ENCODE assay signal across 29 cellular contexts in the genomic region with DNA sequence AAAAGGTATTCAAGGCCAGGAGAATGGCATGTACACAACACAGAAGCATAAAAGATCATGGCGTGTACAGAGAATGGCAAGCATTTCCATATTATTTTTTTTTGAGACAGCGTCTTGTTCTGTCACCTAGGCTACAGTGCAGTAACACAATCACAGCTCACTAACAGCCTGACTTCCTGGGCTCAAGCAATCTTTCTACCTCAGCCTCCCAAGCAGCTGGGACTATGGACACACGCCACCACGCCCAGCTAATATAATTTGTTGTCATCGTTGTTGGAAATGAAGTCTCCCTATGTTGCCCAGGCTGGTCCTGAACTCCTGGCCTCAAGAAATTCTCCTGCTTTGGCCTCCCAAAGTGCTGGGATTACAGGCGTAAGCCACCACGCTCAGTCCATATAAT.
"Had no signal": no experiment of that assay in that cellular context is flagged by ENCODE, and none has a peak within 500 bp of the region (broad histone marks: within the 10 kb centered on the region; RNA-seq: fewer than 3 reads in every experiment).

No MANE protein-coding gene starts in this region.

- H3K4me1 ChIP-seq: stomach, suprapubic skin, testis, thyroid gland, tibial artery, tibial nerve, transverse colon, upper lobe of left lung, upper lobe of right lung, uterus, vagina had no signal

- ATAC-seq: stimulated activated effector memory CD8-positive, alpha-beta T cell treated with anti-CD3 and anti-CD28 coated beads, Interleukin-12 subunit alpha, Interleukin-12 subunit beta, amount 100 ng/mL, for 72 hours; stimulated activated memory B cell treated with anti-CD40 and anti-IgM and Interleukin-4, amounts not matched to agents 10 μg/mL and 1 μg/mL and 100 μg/mL, for 72 hours; stimulated activated naive B cell treated with anti-CD40 and anti-IgM and Interleukin-4, amounts not matched to agents 10 μg/mL and 1 μg/mL and 100 μg/mL, for 72 hours; stimulated activated naive CD8-positive, alpha-beta T cell treated with anti-CD3 and anti-CD28 coated beads, Interleukin-15, amount 100 ng/mL, for 72 hours; stimulated activated naive CD8-positive, alpha-beta T cell treated with anti-CD3 and anti-CD28 coated beads, Interleukin-15, Interleukin-2, amounts not matched to agents 100 U/mL and 50 U/mL, for 24 hours; upper lobe of right lung had no signal

- H3K4me3 Mint-ChIP-seq: stimulated activated effector memory CD8-positive, alpha-beta T cell treated with anti-CD3 and anti-CD28 coated beads, Interleukin-12 subunit alpha, Interleukin-12 subunit beta, amount 100 ng/mL, for 72 hours; stimulated activated memory B cell treated with anti-CD40 and anti-IgM and Interleukin-4, amounts not matched to agents 10 μg/mL and 1 μg/mL and 100 μg/mL, for 72 hours; stimulated activated naive B cell treated with anti-CD40 and anti-IgM and Interleukin-4, amounts not matched to agents 10 μg/mL and 1 μg/mL and 100 μg/mL, for 72 hours; stimulated activated naive CD8-positive, alpha-beta T cell treated with anti-CD3 and anti-CD28 coated beads, Interleukin-15, amount 100 ng/mL, for 72 hours; stimulated activated naive CD8-positive, alpha-beta T cell treated with anti-CD3 and anti-CD28 coated beads, Interleukin-15, Interleukin-2, amounts not matched to agents 100 ng/mL and 50 ng/mL, for 24 hours; type B pancreatic cell had no signal

- H3K9me3 Mint-ChIP-seq: stimulated activated effector memory CD8-positive, alpha-beta T cell treated with anti-CD3 and anti-CD28 coated beads, Interleukin-12 subunit alpha, Interleukin-12 subunit beta, amount 100 ng/mL, for 72 hours; stimulated activated memory B cell treated with anti-CD40 and anti-IgM and Interleukin-4, amounts not matched to agents 10 μg/mL and 1 μg/mL and 100 μg/mL, for 72 hours; stimulated activated naive B cell treated with anti-CD40 and anti-IgM and Interleukin-4, amounts not matched to agents 10 μg/mL and 1 μg/mL and 100 μg/mL, for 72 hours; stimulated activated naive CD8-positive, alpha-beta T cell treated with anti-CD3 and anti-CD28 coated beads, Interleukin-15, amount 100 ng/mL, for 72 hours; stimulated activated naive CD8-positive, alpha-beta T cell treated with anti-CD3 and anti-CD28 coated beads, Interleukin-15, Interleukin-2, amounts not matched to agents 100 ng/mL and 50 ng/mL, for 24 hours; type B pancreatic cell had no signal

- H3K4me3 ChIP-seq: stomach, suprapubic skin, testis, thoracic aorta, thyroid gland, tibial artery, tibial nerve, transverse colon, upper lobe of left lung, upper lobe of right lung, uterus, vagina had no signal

- H3K27ac ChIP-seq: stomach, suprapubic skin, testis, thoracic aorta, thyroid gland, tibial artery, tibial nerve, transverse colon, upper lobe of left lung, upper lobe of right lung, uterus, vagina had no signal

- H3K9me3 ChIP-seq: stomach, suprapubic skin, testis, thoracic aorta, thyroid gland, tibial artery, tibial nerve, transverse colon, upper lobe of left lung, upper lobe of right lung, uterus, vagina had no signal

- DNase-seq: stimulated activated CD4-positive, alpha-beta T cell treated with anti-CD3 and anti-CD28 coated beads, Interleukin-2, amount 100 ng/mL, for 48 hours; stimulated activated CD4-positive, alpha-beta T cell treated with anti-CD3 and anti-CD28 coated beads, Interleukin-4, amount 100 ng/mL, for 1 hour; stimulated activated CD4-positive, alpha-beta T cell treated with anti-CD3 and anti-CD28 coated beads, Interleukin-4, amount 100 ng/mL, for 24 hours; stimulated activated CD4-positive, alpha-beta T cell treated with anti-CD3 and anti-CD28 coated beads, Interleukin-4, amount 100 ng/mL, for 4 hours; stimulated activated CD8-positive, alpha-beta memory T cell treated with anti-CD3 and anti-CD28 coated beads, Interleukin-4, amount 100 ng/mL, for 48 hours; stimulated activated naive B cell treated with anti-CD40 and anti-IgM and Interleukin-4, amounts not matched to agents 10 μg/mL and 1 μg/mL and 100 μg/mL, for 72 hours; stimulated activated naive CD4-positive, alpha-beta T cell; stimulated activated naive CD4-positive, alpha-beta T cell treated with Interleukin-2 at 50 U/mL for 16 hours; stimulated activated naive CD8-positive, alpha-beta T cell treated with anti-CD3 and anti-CD28 coated beads, Interleukin-15, amount 100 ng/mL, for 72 hours; stimulated activated naive CD8-positive, alpha-beta T cell treated with anti-CD3 and anti-CD28 coated beads, Interleukin-15, Interleukin-2, amounts not matched to agents 100 U/mL and 50 U/mL, for 24 hours; stomach; substantia nigra; testis; thyroid gland; tibial artery; transverse colon; trophoblast cell; upper lobe of left lung; upper lobe of right lung; uterus had no signal

- FAIRE-seq: urothelium cell line had no signal

- H3K4me1 Mint-ChIP-seq: stimulated activated naive CD8-positive, alpha-beta T cell treated with anti-CD3 and anti-CD28 coated beads, Interleukin-15, amount 100 ng/mL, for 72 hours had no signal

- H3K27ac Mint-ChIP-seq: stimulated activated memory B cell treated with anti-CD40 and anti-IgM and Interleukin-4, amounts not matched to agents 10 μg/mL and 1 μg/mL and 100 μg/mL, for 72 hours; stimulated activated naive B cell treated with anti-CD40 and anti-IgM and Interleukin-4, amounts not matched to agents 10 μg/mL and 1 μg/mL and 100 μg/mL, for 72 hours; stimulated activated naive CD8-positive, alpha-beta T cell treated with anti-CD3 and anti-CD28 coated beads, Interleukin-15, Interleukin-2, amounts not matched to agents 100 ng/mL and 50 ng/mL, for 24 hours; type B pancreatic cell had no signal

- H3K27me3 Mint-ChIP-seq: stimulated activated memory B cell treated with anti-CD40 and anti-IgM and Interleukin-4, amounts not matched to agents 10 μg/mL and 1 μg/mL and 100 μg/mL, for 72 hours; stimulated activated naive B cell treated with anti-CD40 and anti-IgM and Interleukin-4, amounts not matched to agents 10 μg/mL and 1 μg/mL and 100 μg/mL, for 72 hours; stimulated activated naive CD8-positive, alpha-beta T cell treated with anti-CD3 and anti-CD28 coated beads, Interleukin-15, amount 100 ng/mL, for 72 hours; stimulated activated naive CD8-positive, alpha-beta T cell treated with anti-CD3 and anti-CD28 coated beads, Interleukin-15, Interleukin-2, amounts not matched to agents 100 ng/mL and 50 ng/mL, for 24 hours; type B pancreatic cell had no signal

- H3K27me3 ChIP-seq: stomach, suprapubic skin, testis, thyroid gland, tibial artery, tibial nerve, transverse colon, upper lobe of left lung, upper lobe of right lung, uterus, vagina had no signal

- H3K36me3 ChIP-seq: uterus had no signal
